1 cellular context compared by ENCODE assay signal in genomic region chr6:119078449-119079287, GRCh38.
TF ChIP-seq lines count a peak whose summit lies in the region.

Gene FAM184A (minus strand): TSS chr6:119078664. CDS start chr6:119078299, 365 bp downstream.

TF ChIP-seq in K562, 482 proteins besides CTCF, POLR2A, EP300 and RAD21 (continued from another document and continues in another):
- TF ChIP-seq CBX8 (IDR thresholded peaks at IDR 0.05; ENCODE audit: borderline replicate concordance, extremely low read depth, low read depth, low read length, poor library complexity, severe bottlenecking) (no peak), ZNF655 (CRISPR knock-in tag; IDR thresholded peaks at IDR 0.05) (no peak), NELFE (IDR thresholded peaks at IDR 0.05; ENCODE audit: insufficient read depth, insufficient read length) (no peak), ZNF644 (tag; IDR thresholded peaks at IDR 0.05; ENCODE audit: low read depth) (no peak), SOX6 (IDR thresholded peaks at IDR 0.05) (peak; percentile 37; the same call in 1 of the 2 replicates), EP400 (IDR thresholded peaks at IDR 0.05) (peak; percentile 70; the same call in 1 of the 2 replicates), CBFB (CRISPR knock-in tag; IDR thresholded peaks at IDR 0.05) (no peak), CBX2 (IDR thresholded peaks at IDR 0.05; ENCODE audit: insufficient read depth, low read length, poor library complexity, severe bottlenecking) (no peak), NFIX (CRISPR knock-in tag; IDR thresholded peaks at IDR 0.05; ENCODE audit: low read depth) (no peak), BRD9 (IDR thresholded peaks at IDR 0.05; ENCODE audit: low read depth, partially characterized antibody) (no peak), SMARCA4 (IDR thresholded peaks at IDR 0.05) (peak; percentile 49; the same call in 1 of the 2 replicates), NRF1 (conservative IDR thresholded peaks at IDR 0.05 in 1 of 2, IDR thresholded peaks at IDR 0.05 in 1 of 2) (peak; percentile 84 to 87), NFE2L1 (tag; IDR thresholded peaks at IDR 0.05; ENCODE audit: borderline replicate concordance, low read depth) (no peak), POLR2AphosphoS5 (IDR thresholded peaks at IDR 0.05; ENCODE audit: control insufficient read depth, insufficient read depth, low read depth, low read length) (peak; percentile 18; the same call in 1 of the 2 replicates), ESRRB (CRISPR knock-in tag; IDR thresholded peaks at IDR 0.05; ENCODE audit: borderline replicate concordance) (no peak), POU5F1 (IDR thresholded peaks at IDR 0.05; ENCODE audit: borderline replicate concordance, low read depth, low read length, partially characterized antibody) (no peak), MTA1 (IDR thresholded peaks at IDR 0.05; ENCODE audit: borderline replicate concordance) (peak; percentile 42; the same call in 1 of the 2 replicates), BACH1 (tag; IDR thresholded peaks at IDR 0.05) (no peak), ZNF277 (CRISPR knock-in tag; IDR thresholded peaks at IDR 0.05; ENCODE audit: borderline replicate concordance) (no peak), MXI1 (IDR thresholded peaks at IDR 0.05; ENCODE audit: low read depth, low read length) (no peak), SRSF3 (IDR thresholded peaks at IDR 0.05; ENCODE audit: insufficient read depth, low read length) (no peak), TBL1XR1 (IDR thresholded peaks at IDR 0.05; ENCODE audit: low read length in 2 of 2) (peak in 1 of 2 experiments; percentile 25; a peak in 1 of 4 replicates), ZNF263 (CRISPR knock-in tag; IDR thresholded peaks at IDR 0.05; ENCODE audit: borderline replicate concordance) (peak; percentile 46; the same call in 1 of the 2 replicates), HOMEZ (CRISPR knock-in tag; IDR thresholded peaks at IDR 0.05) (no peak), ZFP91 (CRISPR knock-in tag; IDR thresholded peaks at IDR 0.05) (no peak), SMAD1 (IDR thresholded peaks at IDR 0.05; ENCODE audit: low read depth, low read length, partially characterized antibody) (no peak), E2F8 (IDR thresholded peaks at IDR 0.05; ENCODE audit: low read depth, partially characterized antibody) (no peak), ZNF407 (IDR thresholded peaks at IDR 0.05; ENCODE audit: low read depth) (no peak), BDP1 (IDR thresholded peaks at IDR 0.05; ENCODE audit: insufficient read depth, insufficient read length) (no peak), ZBTB43 (CRISPR knock-in tag; IDR thresholded peaks at IDR 0.05) (peak; percentile 61; the same call in 1 of the 2 replicates), ZNF592 (IDR thresholded peaks at IDR 0.05) (peak; percentile 76), ZNF282 (CRISPR knock-in tag; IDR thresholded peaks at IDR 0.05) (0 out of 2 replicates have a peak, but pooled peaks have one; percentile 72), HCFC1 (IDR thresholded peaks at IDR 0.05; ENCODE audit: low read depth, low read length) (peak; percentile 52), EZH2 (IDR thresholded peaks at IDR 0.05; ENCODE audit: borderline replicate concordance, low read depth, low read length) (no peak)
